In genomic region chr2:54570925-54571694, GRCh38 we compare ENCODE assay signal across 8 cellular contexts.
DNase-seq lines count a peak whose midpoint lies in the region; ATAC-seq and TF ChIP-seq lines count a peak whose summit lies in the region.

No MANE protein-coding gene starts in this region.

- H3K36me3 Mint-ChIP-seq in stimulated activated memory B cell treated with anti-CD40 and anti-IgM and Interleukin-4, amounts not matched to agents 10 μg/mL and 1 μg/mL and 100 μg/mL, for 72 hours = peaks cover 17% of the 10 kb centered on the region

- H3K4me1 Mint-ChIP-seq in stimulated activated memory B cell treated with anti-CD40 and anti-IgM and Interleukin-4, amounts not matched to agents 10 μg/mL and 1 μg/mL and 100 μg/mL, for 72 hours = peaks cover 84% of the 10 kb centered on the region

- peaks cover 80% of the 10 kb centered on the region for H3K4me1 ChIP-seq in DND-41 (ENCODE audit: insufficient read depth, low read length)
- peaks cover 55 to 87% of the 10 kb centered on the region in 2 donors for H3K4me1 ChIP-seq in left lung

- no peaks in the 10 kb centered on the region for H3K27me3 Mint-ChIP-seq in stimulated activated memory B cell treated with anti-CD40 and anti-IgM and Interleukin-4, amounts not matched to agents 10 μg/mL and 1 μg/mL and 100 μg/mL, for 72 hours

- peak overlapping the region; percentile 96 for H3K27ac Mint-ChIP-seq in stimulated activated memory B cell treated with anti-CD40 and anti-IgM and Interleukin-4, amounts not matched to agents 10 μg/mL and 1 μg/mL and 100 μg/mL, for 72 hours

- intact Hi-C loops in left lung (cut with DNase I) = no loop called here

- TF ChIP-seq CTCF in DND-41 (IDR thresholded peaks at IDR 0.05; ENCODE audit: borderline replicate concordance, extremely low read depth, low read length, poor library complexity, severe bottlenecking) = no peak
- TF ChIP-seq CTCF in left lung (IDR thresholded peaks at IDR 0.05) = no peak

- peaks cover 6% of the 10 kb centered on the region; the same call in 1 of the 2 replicates for H4K20me1 ChIP-seq in DND-41 (ENCODE audit: insufficient read depth, low read length)

- H2AFZ ChIP-seq in DND-41 (ENCODE audit: low read depth, low read length) = no peak overlapping the region

- no peaks in the 10 kb centered on the region for H3K9me3 ChIP-seq in DND-41 (ENCODE audit: insufficient read depth, low read length, severe bottlenecking)
- H3K9me3 ChIP-seq in left lung = no peaks in the 10 kb centered on the region

- H3K9me3 Mint-ChIP-seq in stimulated activated memory B cell treated with anti-CD40 and anti-IgM and Interleukin-4, amounts not matched to agents 10 μg/mL and 1 μg/mL and 100 μg/mL, for 72 hours = no peaks in the 10 kb centered on the region

- H3K9ac ChIP-seq in DND-41 (ENCODE audit: low read depth, low read length) = peak overlapping the region; percentile 43

- H3K4me3 ChIP-seq in DND-41 (ENCODE audit: low read depth in 1 of 2, low read length in 2 of 2) (peak overlapping the region in 1 of 2 experiments; percentile 4; a peak in 1 of 4 replicates), left lung (no peak overlapping the region)

- peak overlapping the region; percentile 60 for H3K4me3 Mint-ChIP-seq in stimulated activated memory B cell treated with anti-CD40 and anti-IgM and Interleukin-4, amounts not matched to agents 10 μg/mL and 1 μg/mL and 100 μg/mL, for 72 hours

- H3K36me3 ChIP-seq in DND-41 (ENCODE audit: insufficient read depth, low read length) (no peaks in the 10 kb centered on the region), left lung (no peaks in the 10 kb centered on the region)

- no peaks in the 10 kb centered on the region for H3K27me3 ChIP-seq in DND-41 (ENCODE audit: insufficient read depth, low read length, poor library complexity)
- H3K27me3 ChIP-seq in left lung = no peaks in the 10 kb centered on the region

- ATAC-seq in DND-41 (ENCODE audit: insufficient read depth, low read depth) (peak; percentile 89), GM19467 (IDR thresholded peaks at IDR 0.05; ENCODE audit: unreplicated experiment) (peak; percentile 49), HG03521 (IDR thresholded peaks at IDR 0.05; ENCODE audit: unreplicated experiment) (peak; percentile 66), left lung (peak; percentile 72)
- ATAC-seq in stimulated activated memory B cell treated with anti-CD40 and anti-IgM and Interleukin-4, amounts not matched to agents 10 μg/mL and 1 μg/mL and 100 μg/mL, for 72 hours = peak; percentile 87

- peaks cover 88% of the 10 kb centered on the region for H3K79me2 ChIP-seq in DND-41 (ENCODE audit: insufficient read depth, low read length)

- peak overlapping the region; percentile 55 for H3K4me2 ChIP-seq in DND-41 (ENCODE audit: insufficient read depth, low read length)

- H3K27ac ChIP-seq in DND-41 (ENCODE audit: low read length) = peak overlapping the region; percentile 88
- peak overlapping the region; percentile 75 to 83 for H3K27ac ChIP-seq in left lung

- peak; percentile 91 for DNase-seq in DND-41
- DNase-seq in SKM-1 treated with dmso at 0.1 percent for 144 hours (lab: John Stamatoyannopoulos, UW; ENCODE audit: unreplicated experiment) = peak; percentile 88
- peak; percentile 95 for DNase-seq in astrocyte of the hippocampus (ENCODE audit: low read depth, low spot score)
- DNase-seq in left lung = peak in 1 of 2 donors; percentile 74
- DNase-seq in NCI-H774 (lab: John Stamatoyannopoulos, UW) = no peak
